7 cellular contexts compared by ENCODE assay signal in genomic region chr7:119984247-119984646, GRCh38.
"Had no signal": no experiment of that assay in that cellular context is flagged by ENCODE, and none has a peak within 500 bp of the region (broad histone marks: within the 10 kb centered on the region; RNA-seq: fewer than 3 reads in every experiment).

No MANE protein-coding gene starts in this region.

- H3K9me3 ChIP-seq: HAP-1 had no signal

- H3K27ac ChIP-seq: HL-60 had no signal

- H3K36me3 ChIP-seq: HAP-1 had no signal

- FAIRE-seq: HepG2 had no signal

- H3K4me2 ChIP-seq: GM23338 had no signal

- DNase-seq: H7, HFFc6 had no signal

- ATAC-seq: GM23338, HCT116, HepG2 had no signal

- H2AFZ ChIP-seq: GM23338 had no signal

- H3K4me3 ChIP-seq: GM23338, HAP-1 had no signal
